ENCODE assay signal across 10 cellular contexts in the genomic region with DNA sequence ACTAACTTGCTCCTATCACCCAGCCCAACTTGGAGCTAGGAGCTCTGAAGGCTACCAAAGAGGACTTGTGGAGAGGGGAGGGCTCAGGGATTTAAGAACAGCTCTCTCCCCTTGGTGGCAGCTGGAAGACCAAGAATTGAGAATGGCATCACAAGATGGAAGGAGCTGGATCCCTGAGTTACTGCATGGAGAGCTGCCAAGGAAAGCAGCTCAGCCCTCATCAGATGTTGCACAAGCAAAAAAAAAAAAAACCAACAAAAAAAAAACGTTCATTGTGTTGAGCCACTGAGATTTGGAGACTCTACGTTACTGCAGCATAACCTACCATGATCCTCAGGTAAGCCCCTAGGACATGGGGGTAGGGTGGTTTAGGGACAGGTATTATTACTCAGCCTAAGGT. TPM values are rescaled to one million over a fixed set of nuclear protein-coding genes. Genes with fewer than 3 reads are reported as not detected.
A peak's percentile ranks its signal among the peaks of the same experiment; 100 is the strongest.
DNase-seq lines count a peak whose midpoint lies in the region; ATAC-seq and TF ChIP-seq lines count a peak whose summit lies in the region.
"Had no signal": no experiment of that assay in that cellular context is flagged by ENCODE, and none has a peak within 500 bp of the region (broad histone marks: within the 10 kb centered on the region; RNA-seq: fewer than 3 reads in every experiment).

No MANE protein-coding gene starts in this region.

- no peak for TF ChIP-seq CTCF in colonic mucosa (IDR thresholded peaks at IDR 0.05)
- TF ChIP-seq CTCF in left lung (IDR thresholded peaks at IDR 0.05) = no peak
- TF ChIP-seq CTCF in transverse colon (IDR thresholded peaks at IDR 0.05) = no peak

- no peaks in the 10 kb centered on the region for H3K9me3 ChIP-seq in MG63
- no peaks in the 10 kb centered on the region for H3K9me3 ChIP-seq in colonic mucosa
- H3K9me3 ChIP-seq in left lung = no peaks in the 10 kb centered on the region
- no peaks in the 10 kb centered on the region for H3K9me3 ChIP-seq in transverse colon

- H3K27ac Mint-ChIP-seq in naive thymus-derived CD8-positive, alpha-beta T cell = no peak overlapping the region
- H3K27ac Mint-ChIP-seq: activated CD8-positive, alpha-beta memory T cell treated with anti-CD3 and anti-CD28 coated beads, Interleukin-2, amount 10 ng/mL, durations not matched to agents 7 days and 5 days had no signal

- DNase-seq in MG63 = peak; percentile 60
- no peak for DNase-seq in colonic mucosa
- no peak for DNase-seq in left lung
- no peak for DNase-seq in transverse colon
- DNase-seq in NCI-H510A treated with DMSO at 0.1 percent for 48 hours (lab: John Stamatoyannopoulos, UW) = no peak
- no peak for DNase-seq in 8988T
- DNase-seq in naive thymus-derived CD8-positive, alpha-beta T cell = no peak
- DNase-seq: activated CD8-positive, alpha-beta memory T cell treated with anti-CD3 and anti-CD28 coated beads, Interleukin-2, amount 10 ng/mL, durations not matched to agents 7 days and 5 days; cerebellar nuclear complex; NCI-H2227 treated with DMSO at 0.1 percent for 48 hours had no signal

- no peaks in the 10 kb centered on the region for H3K36me3 Mint-ChIP-seq in naive thymus-derived CD8-positive, alpha-beta T cell
- H3K36me3 Mint-ChIP-seq: activated CD8-positive, alpha-beta memory T cell treated with anti-CD3 and anti-CD28 coated beads, Interleukin-2, amount 10 ng/mL, durations not matched to agents 7 days and 5 days had no signal

- peaks cover 3 to 11% (median 4%) of the 10 kb centered on the region in 5 donors for H3K27me3 Mint-ChIP-seq in naive thymus-derived CD8-positive, alpha-beta T cell

- H3K4me3 Mint-ChIP-seq in naive thymus-derived CD8-positive, alpha-beta T cell = no peak overlapping the region
- H3K4me3 Mint-ChIP-seq: activated CD8-positive, alpha-beta memory T cell treated with anti-CD3 and anti-CD28 coated beads, Interleukin-2, amount 10 ng/mL, durations not matched to agents 7 days and 5 days had no signal

- POLR2A ChIA-PET in naive thymus-derived CD8-positive, alpha-beta T cell (lab: Charles Lee) = no interaction called here

- H3K4me1 ChIP-seq in colonic mucosa = peaks cover 13% of the 10 kb centered on the region
- peaks cover 11 to 14% of the 10 kb centered on the region in 2 donors for H3K4me1 ChIP-seq in left lung
- H3K4me1 ChIP-seq in transverse colon = peaks cover 17 to 25% (median 20%) of the 10 kb centered on the region in 4 donors

- no peak for TF ChIP-seq POLR2A in transverse colon (IDR thresholded peaks at IDR 0.05)

- H3K36me3 ChIP-seq in MG63 (peaks cover 16% of the 10 kb centered on the region), colonic mucosa (no peaks in the 10 kb centered on the region), left lung (no peaks in the 10 kb centered on the region), transverse colon (no peaks in the 10 kb centered on the region)

- ATAC-seq in left lung = peak; percentile 16
- no peak for ATAC-seq in naive thymus-derived CD8-positive, alpha-beta T cell
- ATAC-seq: activated CD8-positive, alpha-beta memory T cell treated with anti-CD3 and anti-CD28 coated beads, Interleukin-2, amount 10 ng/mL, durations not matched to agents 7 days and 5 days had no signal

- H3K27me3 ChIP-seq in MG63 = no peaks in the 10 kb centered on the region
- H3K27me3 ChIP-seq in colonic mucosa = no peaks in the 10 kb centered on the region
- no peaks in the 10 kb centered on the region for H3K27me3 ChIP-seq in left lung
- H3K27me3 ChIP-seq in transverse colon = no peaks in the 10 kb centered on the region

- H3K27ac ChIP-seq in colonic mucosa (peak overlapping the region; percentile 49), left lung (peak overlapping the region; percentile 45 to 68), transverse colon (peak overlapping the region; percentile 78 to 88 (median 84))

- WGBS in transverse colon (ENCODE audit: low coverage in 1 of 2), 2 donors = 46 to 52% methylated on average over 2 of the region's 2 CpGs

- intact Hi-C loops in colonic mucosa (cut with DNase I) (no loop called here), left lung (cut with DNase I) (no loop called here), transverse colon (cut with DNase I; ENCODE audit: low total_unique reads) (no loop called here)

- no peak overlapping the region for H3K9ac ChIP-seq in colonic mucosa (ENCODE audit: low read depth in 2 of 2, low read length in 2 of 2)

- TF ChIP-seq EP300 in transverse colon (IDR thresholded peaks at IDR 0.05; ENCODE audit: low read depth) = no peak

- H3K9me3 Mint-ChIP-seq in naive thymus-derived CD8-positive, alpha-beta T cell = peaks cover 0 to 2% (median 0%) of the 10 kb centered on the region in 9 donors

- no peak overlapping the region for H3K4me3 ChIP-seq in MG63
- H3K4me3 ChIP-seq in colonic mucosa = no peak overlapping the region
- H3K4me3 ChIP-seq in left lung = no peak overlapping the region
- no peak overlapping the region for H3K4me3 ChIP-seq in transverse colon

- H3K4me1 Mint-ChIP-seq in naive thymus-derived CD8-positive, alpha-beta T cell = peaks cover 0 to 2% (median 0%) of the 10 kb centered on the region in 4 donors
- H3K4me1 Mint-ChIP-seq: activated CD8-positive, alpha-beta memory T cell treated with anti-CD3 and anti-CD28 coated beads, Interleukin-2, amount 10 ng/mL, durations not matched to agents 7 days and 5 days had no signal

- in situ Hi-C loops in transverse colon (cut with MboI; ENCODE audit: low pct_ligation_motif_present in 1 of 4, low pct_unique_long_range_greater_than_20kb in 1 of 4, low sequenced_read_pairs in 3 of 4) = no loop called here

RNA-seq across cellular contexts. Expression of gene ITGB5, which starts 41.0 kb away (rescaled TPM):
- 115 and 121 TPM in 2 replicates for total RNA-seq in MG63 (2014; rRNA removed; shearing (Covaris generic); ENCODE audit: low replicate concordance)
- total RNA-seq in colonic mucosa (10 to 100 TPM; 74.4 to 74.8 TPM), left lung (100 to 1,000 TPM in 1 of 2 donors, 10 to 100 TPM in 1; 94.0 to 142 TPM), transverse colon (100 to 1,000 TPM in 2 of 4 donors, 10 to 100 TPM in 2; 62.8 to 572 (median 105) TPM)
- total RNA-seq in naive thymus-derived CD8-positive, alpha-beta T cell = 1 to 10 TPM; 1.4 to 2.8 TPM
- under 1 TPM in 2 of 3 donors, not detected in 1; 0.27 to 0.46 TPM for polyA plus RNA-seq in naive thymus-derived CD8-positive, alpha-beta T cell

Comparison
In these comparisons a context has a peak if more than half of its experiments do, and no peak if none do; other contexts are left out.
1. RNA of gene ITGB5, which starts 41.0 kb away (total RNA-seq): 94.0 to 142 TPM in left lung, 62.8 to 572 TPM in transverse colon, 115 to 121 TPM in MG63 and 74.4 to 74.8 TPM in colonic mucosa; 1.4 to 2.8 TPM in naive thymus-derived CD8-positive, alpha-beta T cell; every median in the first group is over 10 times any median in the second.
2. Peak in every context shown above with its lines, with median percentiles within 50 percentile points of each other: H3K27ac ChIP-seq.